In the genomic region with DNA sequence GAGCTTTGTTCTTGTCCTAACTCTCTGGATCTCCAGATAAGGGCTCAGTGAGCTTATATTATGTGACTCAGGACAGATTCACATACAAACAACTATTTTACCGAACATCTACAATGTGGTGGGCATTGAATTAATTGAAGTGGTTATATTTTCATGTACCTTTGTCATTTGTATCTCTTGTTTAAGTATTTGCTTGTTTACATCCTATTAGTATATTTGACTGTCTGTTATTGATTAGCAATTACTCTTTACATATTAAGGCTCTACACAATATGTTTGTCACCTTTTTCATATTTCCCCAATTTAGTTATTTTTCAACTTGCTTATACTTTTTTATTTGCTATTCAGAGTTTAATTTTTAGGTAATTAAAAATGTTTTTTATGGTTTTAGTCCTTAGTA, we compare ENCODE assay signal across 25 cellular contexts.
"Had no signal": no experiment of that assay in that cellular context is flagged by ENCODE, and none has a peak within 500 bp of the region (broad histone marks: within the 10 kb centered on the region; RNA-seq: fewer than 3 reads in every experiment).

No MANE protein-coding gene starts in this region.

- H3K79me2 ChIP-seq: parathyroid adenoma had no signal

- H3K4me1 ChIP-seq: neural progenitor cell, parathyroid adenoma, psoas muscle, spleen, stomach, thyroid gland, tibial nerve, upper lobe of left lung, uterus had no signal

- DNase-seq: naive thymus-derived CD4-positive, alpha-beta T cell; natural killer cell; occipital lobe; ovary; posterior cingulate gyrus; psoas muscle; right cardiac atrium; spleen; stimulated activated CD4-positive, alpha-beta T cell treated with anti-CD3 and anti-CD28 coated beads, Interleukin-15, amount 100 ng/mL, for 24 hours; stimulated activated CD4-positive, alpha-beta T cell treated with anti-CD3 and anti-CD28 coated beads, Interleukin-2, amount 100 ng/mL, for 24 hours; stimulated activated CD4-positive, alpha-beta T cell treated with anti-CD3 and anti-CD28 coated beads, Interleukin-2, amount 100 ng/mL, for 48 hours; stimulated activated CD4-positive, alpha-beta T cell treated with anti-CD3 and anti-CD28 coated beads, Interleukin-4, amount 100 ng/mL, for 24 hours; stimulated activated naive B cell treated with anti-CD40 and anti-IgM and Interleukin-4, amounts not matched to agents 10 μg/mL and 1 μg/mL and 100 μg/mL, for 72 hours; stimulated activated naive CD4-positive, alpha-beta T cell treated with Interleukin-2 at 50 U/mL for 16 hours; stomach; thyroid gland; trophoblast cell; upper lobe of left lung; uterus had no signal

- H3K36me3 ChIP-seq: neural progenitor cell, ovary, spleen, stomach, thoracic aorta, thyroid gland, tibial nerve, upper lobe of left lung, uterus had no signal

- H3K9ac ChIP-seq: neural progenitor cell, parathyroid adenoma had no signal

- H2AFZ ChIP-seq: neural progenitor cell, parathyroid adenoma had no signal

- H3K9me3 ChIP-seq: ovary, psoas muscle, stomach, thoracic aorta, thyroid gland, tibial nerve, upper lobe of left lung, uterus had no signal

- H3K27me3 ChIP-seq: neural progenitor cell, ovary, thyroid gland, tibial nerve, upper lobe of left lung, uterus had no signal

- H3K4me2 ChIP-seq: neural progenitor cell, smooth muscle cell had no signal

- H3K4me3 ChIP-seq: neural progenitor cell, ovary, psoas muscle, skin epidermis, smooth muscle cell, spleen, stomach, thoracic aorta, thyroid gland, tibial nerve, upper lobe of left lung, uterus had no signal

- H3K27ac ChIP-seq: neural progenitor cell, ovary, parathyroid adenoma, psoas muscle, skin epidermis, spleen, stomach, thoracic aorta, thyroid gland, tibial nerve, upper lobe of left lung, uterus had no signal
